Comparison of ENCODE assay signal across 1 cellular context in the genomic region with DNA sequence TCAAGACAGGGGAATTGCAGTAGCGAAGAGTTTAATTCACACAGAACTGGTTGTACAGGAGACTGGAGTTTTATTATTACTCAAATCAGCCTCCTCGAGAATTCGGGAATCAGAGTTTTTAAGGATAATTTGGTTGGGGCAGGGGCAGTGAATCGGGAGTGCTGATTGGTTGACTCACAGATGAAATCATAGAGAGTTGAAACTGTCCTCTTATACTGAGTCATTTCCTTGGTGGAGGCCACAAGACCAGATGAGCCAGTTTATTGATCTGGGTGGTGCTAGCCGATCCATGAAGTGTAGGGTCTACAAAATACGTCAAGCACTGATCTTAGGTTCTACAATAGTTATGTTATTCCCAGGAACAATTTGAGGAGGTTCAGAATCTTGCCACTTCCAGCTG.
TF ChIP-seq lines count a peak whose summit lies in the region.

No MANE protein-coding gene starts in this region.

TF ChIP-seq in K562, 482 proteins besides CTCF, POLR2A, EP300 and RAD21:
- TF ChIP-seq HCFC1 (IDR thresholded peaks at IDR 0.05; ENCODE audit: low read depth, low read length) (no peak), FOSL1 (tag; conservative IDR thresholded peaks at IDR 0.05) (peak; percentile 42), GTF2F1 (IDR thresholded peaks at IDR 0.05; ENCODE audit: low read depth, low read length) (no peak), ATF3 (IDR thresholded peaks at IDR 0.05) (0 out of 2 replicates have a peak, but pooled peaks have one; percentile 16), ATF3 (CRISPR knock-in tag; conservative IDR thresholded peaks at IDR 0.05) (no peak)
